ENCODE assay signal across 19 cellular contexts in genomic region chr2:190304404-190304803, GRCh38.
"Had no signal": no experiment of that assay in that cellular context is flagged by ENCODE, and none has a peak within 500 bp of the region (broad histone marks: within the 10 kb centered on the region; RNA-seq: fewer than 3 reads in every experiment).

No MANE protein-coding gene starts in this region.

- ATAC-seq: activated naive CD4-positive, alpha-beta T cell treated with anti-CD3 and anti-CD28 coated beads, Interleukin-2, amount 50 U/mL, for 72 hours; foreskin keratinocyte; left colon; upper lobe of right lung had no signal

- H3K27ac Mint-ChIP-seq: activated naive CD4-positive, alpha-beta T cell treated with anti-CD3 and anti-CD28 coated beads, Interleukin-2, amount 50 U/mL, for 72 hours; memory B cell; natural killer cell treated with Interleukin-12 subunit alpha and Interleukin-12 subunit beta and Interleukin-15 and Interleukin-18, amount 100 ng/mL, for 72 hours; stimulated activated naive CD8-positive, alpha-beta T cell treated with anti-CD3 and anti-CD28 coated beads, Interleukin-15, Interleukin-2, amounts not matched to agents 100 ng/mL and 50 ng/mL, for 24 hours; T-helper 2 cell treated with Interferon-gamma antibody and Interleukin-4, amounts not matched to agents 5 μg/mL and 100 μg/mL, for 36 hours had no signal

- H3K27me3 Mint-ChIP-seq: memory B cell; natural killer cell treated with Interleukin-12 subunit alpha and Interleukin-12 subunit beta and Interleukin-15 and Interleukin-18, amount 100 ng/mL, for 72 hours; stimulated activated naive CD8-positive, alpha-beta T cell treated with anti-CD3 and anti-CD28 coated beads, Interleukin-15, Interleukin-2, amounts not matched to agents 100 ng/mL and 50 ng/mL, for 24 hours had no signal

- DNase-seq: activated CD4-positive, alpha-beta T cell treated with anti-CD3 and anti-CD28 coated beads for 1 hour; activated T-cell treated with anti-CD3 and anti-CD28 coated beads for 4 hours; brain microvascular endothelial cell; caudate nucleus; dermis blood vessel endothelial cell; effector CD8-positive, alpha-beta T cell; foreskin keratinocyte; left colon; ovary; spleen; stimulated activated CD4-positive, alpha-beta T cell treated with anti-CD3 and anti-CD28 coated beads, Interleukin-4, amount 100 ng/mL, for 24 hours; substantia nigra; thyroid gland; upper lobe of right lung had no signal

- H3K4me3 Mint-ChIP-seq: memory B cell; natural killer cell treated with Interleukin-12 subunit alpha and Interleukin-12 subunit beta and Interleukin-15 and Interleukin-18, amount 100 ng/mL, for 72 hours; stimulated activated naive CD8-positive, alpha-beta T cell treated with anti-CD3 and anti-CD28 coated beads, Interleukin-15, Interleukin-2, amounts not matched to agents 100 ng/mL and 50 ng/mL, for 24 hours; T-helper 2 cell treated with Interferon-gamma antibody and Interleukin-4, amounts not matched to agents 5 μg/mL and 100 μg/mL, for 36 hours had no signal
